Comparison of ENCODE assay signal across 11 cellular contexts in genomic region chr4:84159767-84160166, GRCh38.
DNase-seq lines count a peak whose midpoint lies in the region; TF ChIP-seq lines count a peak whose summit lies in the region.
"Had no signal": no experiment of that assay in that cellular context is flagged by ENCODE, and none has a peak within 500 bp of the region (broad histone marks: within the 10 kb centered on the region; RNA-seq: fewer than 3 reads in every experiment).

No MANE protein-coding gene starts in this region.

- H3K27ac ChIP-seq in right atrium auricular region = no peak overlapping the region

- peak; percentile 13 for DNase-seq in NCI-H82 (lab: John Stamatoyannopoulos, UW)
- DNase-seq in NCI-H82 treated with DMSO at 0.1 percent for 48 hours (lab: John Stamatoyannopoulos, UW; ENCODE audit: unreplicated experiment) = no peak
- DNase-seq in NT2/D1 (ENCODE audit: low read depth, low spot score) = peak; percentile 33
- no peak for DNase-seq in epithelial cell of proximal tubule (ENCODE audit: low read depth)
- no peak for DNase-seq in retinal pigment epithelial cell (ENCODE audit: low read depth)
- DNase-seq in HT-29 (ENCODE audit: low spot score) = no peak
- DNase-seq in activated CD4-positive, alpha-beta T cell treated with anti-CD3 and anti-CD28 coated beads for 4 hours = no peak
- no peak for DNase-seq in right atrium auricular region (ENCODE audit: low spot score)
- DNase-seq: anterior cingulate cortex, NCI-H1105, T1000 had no signal

- no peaks in the 10 kb centered on the region for H3K36me3 ChIP-seq in NT2/D1 (ENCODE audit: insufficient read depth, insufficient read length, low read length)
- no peaks in the 10 kb centered on the region for H3K36me3 ChIP-seq in right atrium auricular region

- H3K9me3 ChIP-seq in NT2/D1 (ENCODE audit: insufficient read depth, low read length) (no peaks in the 10 kb centered on the region), right atrium auricular region (no peaks in the 10 kb centered on the region)

- no peak overlapping the region for H3K9ac ChIP-seq in NT2/D1 (ENCODE audit: insufficient read length, low read depth)

- H3K27me3 ChIP-seq in NT2/D1 (ENCODE audit: insufficient read depth, insufficient read length) (no peaks in the 10 kb centered on the region), right atrium auricular region (no peaks in the 10 kb centered on the region)

- no peak overlapping the region for H3K4me3 ChIP-seq in NT2/D1 (ENCODE audit: insufficient read length, low read depth)
- no peak overlapping the region for H3K4me3 ChIP-seq in epithelial cell of proximal tubule (ENCODE audit: low read depth, low read length)
- H3K4me3 ChIP-seq in retinal pigment epithelial cell (ENCODE audit: low read length) = no peak overlapping the region
- no peak overlapping the region for H3K4me3 ChIP-seq in right atrium auricular region

- TF ChIP-seq CTCF in epithelial cell of proximal tubule (conservative IDR thresholded peaks at IDR 0.05; ENCODE audit: low read depth, low read length) (peak; percentile 81), retinal pigment epithelial cell (conservative IDR thresholded peaks at IDR 0.05; ENCODE audit: low read depth, low read length) (peak; percentile 44), right atrium auricular region (IDR thresholded peaks at IDR 0.05) (no peak)

- no peaks in the 10 kb centered on the region for H3K4me1 ChIP-seq in NT2/D1 (ENCODE audit: insufficient read depth, insufficient read length)
- no peaks in the 10 kb centered on the region for H3K4me1 ChIP-seq in right atrium auricular region

Comparison
In these comparisons a context has a peak if more than half of its experiments do, and no peak if none do; other contexts are left out.
1. DNase-seq: peak in NCI-H82 (single experiment) and NT2/D1 (single experiment); none in NCI-H82 treated with DMSO at 0.1 percent for 48 hours (single experiment), epithelial cell of proximal tubule (single experiment), retinal pigment epithelial cell (single experiment), HT-29 (single experiment), activated CD4-positive, alpha-beta T cell treated with anti-CD3 and anti-CD28 coated beads for 4 hours (0 of 2) and right atrium auricular region (single experiment).
2. CTCF ChIP-seq: peak in epithelial cell of proximal tubule (single experiment) and retinal pigment epithelial cell (single experiment); none in right atrium auricular region (0 of 2).